In genomic region chr3:95750097-95750496, GRCh38 we compare ENCODE assay signal across 20 cellular contexts.
"Had no signal": no experiment of that assay in that cellular context is flagged by ENCODE, and none has a peak within 500 bp of the region (broad histone marks: within the 10 kb centered on the region; RNA-seq: fewer than 3 reads in every experiment).

No MANE protein-coding gene starts in this region.

- H3K4me3 ChIP-seq: left lung, spleen, thoracic aorta, upper lobe of left lung had no signal

- H3K4me1 ChIP-seq: left lung, spleen, upper lobe of left lung had no signal

- H3K9me3 ChIP-seq: left lung, thoracic aorta, upper lobe of left lung had no signal

- H3K36me3 ChIP-seq: left lung, spleen, thoracic aorta, upper lobe of left lung had no signal

- H3K27me3 ChIP-seq: left lung, spleen, upper lobe of left lung had no signal

- DNase-seq: activated CD4-positive, alpha-beta T cell treated with anti-CD3 and anti-CD28 coated beads for 36 hours; activated CD4-positive, alpha-beta T cell treated with anti-CD3 and anti-CD28 coated beads, Interleukin-2, amount 50 U/mL, for 48 hours; activated naive CD8-positive, alpha-beta T cell treated with anti-CD3 and anti-CD28 coated beads for 36 hours; activated T-cell treated with anti-CD3 and anti-CD28 coated beads for 4 hours; caudate nucleus; effector memory CD8-positive, alpha-beta T cell; foreskin melanocyte; left lung; nephron progenitor cell; nucleus accumbens; posterior cingulate gyrus; retina; spleen; stimulated activated naive B cell treated with anti-CD40 and anti-IgM and Interleukin-4, amounts not matched to agents 10 μg/mL and 1 μg/mL and 100 μg/mL, for 72 hours; upper lobe of left lung had no signal

- ATAC-seq: activated CD4-positive, alpha-beta T cell treated with anti-CD3 and anti-CD28 coated beads for 36 hours; effector memory CD8-positive, alpha-beta T cell; left lung; stimulated activated naive B cell treated with anti-CD40 and anti-IgM and Interleukin-4, amounts not matched to agents 10 μg/mL and 1 μg/mL and 100 μg/mL, for 72 hours; WTC11 had no signal

- H3K27ac ChIP-seq: epithelial cell of prostate, left lung, spleen, thoracic aorta, upper lobe of left lung had no signal

- FAIRE-seq: keratinocyte, TTC549 had no signal
